In the genomic region with DNA sequence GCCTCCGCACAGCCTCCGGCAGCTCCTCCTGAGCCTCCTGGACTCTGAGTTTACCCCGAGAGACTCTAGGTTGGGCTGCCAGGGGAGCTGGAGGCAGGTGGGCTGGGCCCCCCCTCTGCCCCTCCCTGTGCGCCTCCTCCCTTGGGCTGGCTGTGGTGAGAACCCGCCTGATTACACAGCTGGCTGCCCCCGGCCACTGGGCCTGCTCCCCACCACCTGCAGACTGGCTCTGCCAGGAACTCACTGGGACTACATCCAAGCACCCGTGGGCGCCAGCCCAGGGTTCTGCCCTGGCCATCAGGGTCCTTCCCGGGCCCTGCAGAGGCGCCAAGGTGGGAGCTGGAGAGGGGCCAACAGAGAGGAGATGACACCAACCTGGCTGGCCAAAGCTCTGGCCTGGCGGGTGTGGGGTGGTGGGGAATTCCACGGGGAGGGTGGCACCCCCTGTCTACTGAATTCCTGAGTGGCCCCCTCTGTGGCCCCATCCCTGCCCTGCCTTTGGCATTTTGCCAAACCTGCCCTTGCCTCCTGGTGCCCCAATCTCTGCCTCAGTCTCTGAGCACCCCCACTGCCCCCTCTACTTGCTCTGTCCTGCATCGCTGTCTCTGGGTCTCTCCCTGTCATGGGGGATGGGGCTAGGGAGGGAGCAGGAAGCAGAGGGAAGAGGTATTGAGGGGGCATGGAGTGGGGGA, we compare ENCODE assay signal across 24 cellular contexts. TPM values are rescaled to one million over a fixed set of nuclear protein-coding genes. Genes with fewer than 3 reads are reported as not detected.
DNase-seq lines count a peak whose midpoint lies in the region; ATAC-seq, FAIRE-seq and TF ChIP-seq lines count a peak whose summit lies in the region.
"Had no signal": no experiment of that assay in that cellular context is flagged by ENCODE, and none has a peak within 500 bp of the region (broad histone marks: within the 10 kb centered on the region; RNA-seq: fewer than 3 reads in every experiment).

No MANE protein-coding gene starts in this region.

- no peaks in the 10 kb centered on the region for H4K20me1 ChIP-seq in BLaER1
- peaks cover 9% of the 10 kb centered on the region; the same call in 1 of the 2 replicates for H4K20me1 ChIP-seq in DND-41 (ENCODE audit: insufficient read depth, low read length)

- H3K9ac ChIP-seq in BLaER1 (no peak overlapping the region), DND-41 (ENCODE audit: low read depth, low read length) (no peak overlapping the region)
- H3K9ac ChIP-seq: KMS-11 had no signal

- no peak for TF ChIP-seq CTCF in DND-41 (IDR thresholded peaks at IDR 0.05; ENCODE audit: borderline replicate concordance, extremely low read depth, low read length, poor library complexity, severe bottlenecking)

- H2AFZ ChIP-seq in DND-41 (ENCODE audit: low read depth, low read length), result no peak overlapping the region

- no peaks in the 10 kb centered on the region for H3K79me2 ChIP-seq in DND-41 (ENCODE audit: insufficient read depth, low read length)

- H3K27ac ChIP-seq in BLaER1, result peak overlapping the region; percentile 42; the same call in 1 of the 2 replicates
- H3K27ac ChIP-seq in DND-41 (ENCODE audit: low read length), result no peak overlapping the region
- H3K27ac ChIP-seq: ascending aorta, KMS-11, uterus had no signal

- H3K4me2 ChIP-seq in BLaER1 (peak overlapping the region; percentile 84), DND-41 (ENCODE audit: insufficient read depth, low read length) (no peak overlapping the region)
- H3K4me2 ChIP-seq: KMS-11 had no signal

- DNase-seq in DND-41 (peak; percentile 20), NCI-H526 (lab: John Stamatoyannopoulos, UW) (peak; percentile 63 to 86), glomerular visceral epithelial cell (ENCODE audit: extremely low spot score) (peak; percentile 90), H4 (ENCODE audit: low spot score) (no peak), RCC 7860 (ENCODE audit: low spot score) (no peak)
- no peak for DNase-seq in stimulated activated naive CD4-positive, alpha-beta T cell treated with Interleukin-2 at 50 U/mL for 16 hours (lab: John Stamatoyannopoulos, UW)
- DNase-seq: activated CD4-positive, alpha-beta memory T cell treated with anti-CD3 and anti-CD28 coated beads for 36 hours; activated naive CD4-positive, alpha-beta T cell treated with anti-CD3 and anti-CD28 coated beads, Interleukin-2, amount 10 ng/mL, durations not matched to agents 7 days and 5 days; activated T-cell treated with anti-CD3 and anti-CD28 coated beads, Interleukin-2, amount 50 U/mL, for 1 hour; head of caudate nucleus; left ventricle myocardium superior; NCI-H1694 treated with DMSO at 0.1 percent for 48 hours; NK-92 treated with Interleukin-12 subunit alpha and Interleukin-12 subunit beta, amount 100 ng/mL, for 24 hours; nucleus accumbens; stimulated activated CD4-positive, alpha-beta T cell treated with anti-CD3 and anti-CD28 coated beads, Interleukin-2, amount 100 ng/mL, for 24 hours; uterus had no signal

- peaks cover 73% of the 10 kb centered on the region for H3K4me1 ChIP-seq in BLaER1
- H3K4me1 ChIP-seq in DND-41 (ENCODE audit: insufficient read depth, low read length), result no peaks in the 10 kb centered on the region
- H3K4me1 ChIP-seq: ascending aorta, uterus had no signal

- H3K9me3 ChIP-seq in BLaER1, result no peaks in the 10 kb centered on the region
- no peaks in the 10 kb centered on the region for H3K9me3 ChIP-seq in DND-41 (ENCODE audit: insufficient read depth, low read length, severe bottlenecking)
- H3K9me3 ChIP-seq: ascending aorta, uterus had no signal

- no peak for FAIRE-seq in RCC 7860 (lab: Jason Lieb, UNC)
- FAIRE-seq: G401.6 had no signal

- H3K36me3 ChIP-seq in BLaER1 (no peaks in the 10 kb centered on the region), DND-41 (ENCODE audit: insufficient read depth, low read length) (no peaks in the 10 kb centered on the region)
- H3K36me3 ChIP-seq: ascending aorta, uterus had no signal

- H3K4me3 ChIP-seq in BLaER1, result no peak overlapping the region
- H3K4me3 ChIP-seq in DND-41 (ENCODE audit: low read depth in 1 of 2, low read length in 2 of 2), result no peak overlapping the region
- H3K4me3 ChIP-seq: ascending aorta, uterus had no signal

- H3K27me3 ChIP-seq in BLaER1 (no peaks in the 10 kb centered on the region), DND-41 (ENCODE audit: insufficient read depth, low read length, poor library complexity) (peaks cover 18% of the 10 kb centered on the region)
- H3K27me3 ChIP-seq: uterus had no signal

- peak; percentile 47; the same call in 2 of the 3 replicates for ATAC-seq in DND-41 (ENCODE audit: insufficient read depth, low read depth)
- no peak for ATAC-seq in GM19467 (IDR thresholded peaks at IDR 0.05; ENCODE audit: unreplicated experiment)
- ATAC-seq: HCT116, left ventricle myocardium superior had no signal

RNA-seq across cellular contexts. Expression of a gene that starts 21.9 kb away (rescaled TPM):
- total RNA-seq in H4 (2014; rRNA removed; shearing (Covaris generic)), result not detected in 2 replicates
- total RNA-seq: activated CD4-positive, alpha-beta memory T cell treated with anti-CD3 and anti-CD28 coated beads for 36 hours; ascending aorta; chondrocyte; T-helper 1 cell treated with Interleukin-12 subunit alpha and Interleukin-12 subunit beta and Interleukin-4 antibody, amounts not matched to agents 30 ng/mL and 1 ng/mL, for 36 hours had no signal

Comparison
In these comparisons a context has a peak if more than half of its experiments do, and no peak if none do; other contexts are left out.
1. DNase-seq: peak in DND-41 (single experiment), NCI-H526 (2 of 2) and glomerular visceral epithelial cell (single experiment); none in H4 (single experiment), stimulated activated naive CD4-positive, alpha-beta T cell treated with Interleukin-2 at 50 U/mL for 16 hours (single experiment) and RCC 7860 (single experiment).